In genomic region chr10:48802611-48803046, GRCh38 we compare ENCODE assay signal across 11 cellular contexts.
DNase-seq lines count a peak whose midpoint lies in the region; ATAC-seq, FAIRE-seq and TF ChIP-seq lines count a peak whose summit lies in the region.
"Had no signal": no experiment of that assay in that cellular context is flagged by ENCODE, and none has a peak within 500 bp of the region (broad histone marks: within the 10 kb centered on the region; RNA-seq: fewer than 3 reads in every experiment).

No MANE protein-coding gene starts in this region.

- H3K27me3 ChIP-seq in CD4-positive, CD25-positive, alpha-beta regulatory T cell (ENCODE audit: control insufficient read depth, insufficient read depth, low read length), result no peaks in the 10 kb centered on the region
- H3K27me3 ChIP-seq in small intestine (ENCODE audit: control insufficient read depth in 2 of 2, insufficient read depth in 2 of 2, low read length in 2 of 2), result no peaks in the 10 kb centered on the region
- H3K27me3 ChIP-seq: pancreas had no signal

- peak in 1 of 2 donors; percentile 19 for ATAC-seq in CD4-positive, CD25-positive, alpha-beta regulatory T cell (ENCODE audit: low read depth in 2 of 2)
- ATAC-seq in GM19035 (IDR thresholded peaks at IDR 0.05; ENCODE audit: unreplicated experiment) (peak; percentile 96), HG02840 (IDR thresholded peaks at IDR 0.05; ENCODE audit: low FRiP score, unreplicated experiment) (peak; percentile 91)
- ATAC-seq: pancreas had no signal

- peak overlapping the region in 2 of 4 donors; percentile 4 to 5 for H3K4me3 Mint-ChIP-seq in CD4-positive, CD25-positive, alpha-beta regulatory T cell

- H3K9me3 Mint-ChIP-seq in CD4-positive, CD25-positive, alpha-beta regulatory T cell, result peaks cover 0 to 5% (median 0%) of the 10 kb centered on the region in 7 donors

- 59 to 77% (median 70%) methylated on average over 2 of the region's 2 CpGs for WGBS in small intestine, 3 donors

- no peak for TF ChIP-seq CTCF in foreskin fibroblast (IDR thresholded peaks at IDR 0.05; ENCODE audit: low read depth, low read length)

- no peak for FAIRE-seq in small intestine (lab: Jason Lieb, UNC)
- FAIRE-seq: pancreas had no signal

- peaks cover 33% of the 10 kb centered on the region for H3K4me1 ChIP-seq in CD4-positive, CD25-positive, alpha-beta regulatory T cell (ENCODE audit: control insufficient read depth, insufficient read depth, low read length, poor library complexity, severe bottlenecking)
- H3K4me1 ChIP-seq in small intestine (ENCODE audit: control insufficient read depth in 2 of 2, insufficient read depth in 1 of 2, low read depth in 1 of 2, low read length in 1 of 2), result no peaks in the 10 kb centered on the region
- H3K4me1 ChIP-seq: pancreas had no signal

- H3K27me3 Mint-ChIP-seq in CD4-positive, CD25-positive, alpha-beta regulatory T cell, result no peaks in the 10 kb centered on the region

- H3K27ac Mint-ChIP-seq in CD4-positive, CD25-positive, alpha-beta regulatory T cell, result peak overlapping the region; percentile 59 to 82 (median 72)

- H3K36me3 ChIP-seq in CD4-positive, CD25-positive, alpha-beta regulatory T cell (ENCODE audit: control insufficient read depth, insufficient read depth, low read length), result no peaks in the 10 kb centered on the region
- H3K36me3 ChIP-seq in small intestine (ENCODE audit: control insufficient read depth in 2 of 2, insufficient read depth in 2 of 2, low read length in 2 of 2), result no peaks in the 10 kb centered on the region
- H3K36me3 ChIP-seq: pancreas had no signal

- peak in 1 of 3 donors; percentile 83 for DNase-seq in CD4-positive, CD25-positive, alpha-beta regulatory T cell
- DNase-seq in NAMALWA (ENCODE audit: low spot score) (peak; percentile 11), small intestine (no peak), KBM-7 (no peak), occipital lobe (lab: John Stamatoyannopoulos, UW) (no peak), foreskin fibroblast (no peak)
- DNase-seq: activated CD4-positive, CD25-positive, alpha-beta regulatory T cell; cerebellar nuclear complex; pancreas had no signal

- no peaks in the 10 kb centered on the region for H3K36me3 Mint-ChIP-seq in CD4-positive, CD25-positive, alpha-beta regulatory T cell

- H3K4me1 Mint-ChIP-seq in CD4-positive, CD25-positive, alpha-beta regulatory T cell, result peaks cover 4 to 83% (median 21%) of the 10 kb centered on the region in 4 donors

- in situ Hi-C loops in KBM-7 (cut with MboI; ENCODE audit: low pct_unique_long_range_greater_than_20kb, low sequenced_read_pairs), result no loop called here

- H3K4me3 ChIP-seq in CD4-positive, CD25-positive, alpha-beta regulatory T cell (ENCODE audit: low read depth, low read length), result no peak overlapping the region
- H3K4me3 ChIP-seq in small intestine (ENCODE audit: low read depth in 1 of 2, low read length in 2 of 2) (no peak overlapping the region), foreskin fibroblast (ENCODE audit: low read depth in 1 of 2, low read length in 2 of 2) (no peak overlapping the region)
- H3K4me3 ChIP-seq: pancreas had no signal

- no peak overlapping the region for H3K27ac ChIP-seq in CD4-positive, CD25-positive, alpha-beta regulatory T cell (ENCODE audit: insufficient read depth, low read length, poor library complexity, severe bottlenecking)
- H3K27ac ChIP-seq in small intestine (ENCODE audit: low read depth in 1 of 2, low read length in 1 of 2), result no peak overlapping the region
- H3K27ac ChIP-seq: pancreas had no signal

- H3K9me3 ChIP-seq in CD4-positive, CD25-positive, alpha-beta regulatory T cell (ENCODE audit: control insufficient read depth in 2 of 2, low read length in 2 of 2), result peaks cover 0 to 1% of the 10 kb centered on the region in 2 experiments
- H3K9me3 ChIP-seq in small intestine (ENCODE audit: control insufficient read depth, low read depth), result no peaks in the 10 kb centered on the region
- H3K9me3 ChIP-seq: pancreas had no signal
